Comparison of ENCODE assay signal across 3 cellular contexts in the genomic region with DNA sequence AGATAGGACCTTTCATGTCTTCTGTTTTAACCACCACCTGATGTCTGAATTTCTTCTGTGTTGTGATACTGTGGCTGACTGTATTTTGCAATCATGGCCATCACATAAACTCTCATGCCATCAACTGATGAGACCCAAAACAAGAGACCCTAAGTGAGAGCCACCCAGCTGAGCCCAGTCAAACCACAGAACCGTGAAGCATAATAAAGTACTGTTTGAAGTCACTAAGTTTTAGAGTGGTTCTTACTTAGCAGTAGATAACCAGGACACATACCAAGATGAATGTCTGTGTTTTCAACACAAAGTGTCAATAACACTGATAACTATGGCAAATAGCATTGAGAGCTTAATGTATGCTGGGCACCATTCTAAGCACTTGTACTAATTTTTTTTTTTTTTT. TPM values are rescaled to one million over a fixed set of nuclear protein-coding genes. Genes with fewer than 3 reads are reported as not detected.
"Had no signal": no experiment of that assay in that cellular context is flagged by ENCODE, and none has a peak within 500 bp of the region (broad histone marks: within the 10 kb centered on the region; RNA-seq: fewer than 3 reads in every experiment).

No MANE protein-coding gene starts in this region.

RNA-seq across cellular contexts. Expression of a gene that starts 35.5 kb away (rescaled TPM):
- polyA plus RNA-seq: adipose tissue, adrenal gland, cardiac muscle cell had no signal
